Comparison of ENCODE assay signal across 13 cellular contexts in genomic region chr14:22320353-22320733, GRCh38.
DNase-seq lines count a peak whose midpoint lies in the region; ATAC-seq, FAIRE-seq and TF ChIP-seq lines count a peak whose summit lies in the region.
"Had no signal": no experiment of that assay in that cellular context is flagged by ENCODE, and none has a peak within 500 bp of the region (broad histone marks: within the 10 kb centered on the region; RNA-seq: fewer than 3 reads in every experiment).

No MANE protein-coding gene starts in this region.

- ATAC-seq in A549, result peak; percentile 71; a peak in 5 of 6 replicates
- no peak for ATAC-seq in CD8-positive, alpha-beta T cell
- no peak for ATAC-seq in effector memory CD8-positive, alpha-beta T cell (replicated peaks)

- CTCF ChIA-PET in A549 (lab: Yijun Ruan, JAX), result interaction anchor here (0.6 to 8.9 kb wide), 33 partner anchors 11 to 1069 kb away, joined by 3 to 138 read pairs (median 6); no protein-coding TSS in a partner anchor
- CTCF ChIA-PET in CD8-positive, alpha-beta T cell (lab: Charles Lee), result no interaction called here

- H3K4me3 ChIP-seq in A549, result no peak overlapping the region
- no peak overlapping the region for H3K4me3 ChIP-seq in CD8-positive, alpha-beta T cell (ENCODE audit: low read depth, low read length)
- H3K4me3 ChIP-seq: PC-9, suprapubic skin had no signal

- TF ChIP-seq RAD21 in A549 (conservative IDR thresholded peaks at IDR 0.05 in 1 of 2, IDR thresholded peaks at IDR 0.05 in 1 of 2), result peak in 1 of 2 experiments; percentile 53; a peak in 2 of 5 replicates

- no peaks in the 10 kb centered on the region for H3K4me1 Mint-ChIP-seq in CD8-positive, alpha-beta T cell (ENCODE audit: low read depth)
- no peaks in the 10 kb centered on the region for H3K4me1 Mint-ChIP-seq in effector memory CD8-positive, alpha-beta T cell (ENCODE audit: low read depth in 2 of 2)
- H3K4me1 Mint-ChIP-seq: activated B cell treated with CpG ODN at 0.5 μM for 24 hours had no signal

- H3K27me3 ChIP-seq in CD8-positive, alpha-beta T cell (ENCODE audit: insufficient read depth, low read length), result no peaks in the 10 kb centered on the region
- H3K27me3 ChIP-seq: suprapubic skin had no signal

- H3K9me3 ChIP-seq in A549, result no peaks in the 10 kb centered on the region
- no peaks in the 10 kb centered on the region for H3K9me3 ChIP-seq in CD8-positive, alpha-beta T cell (ENCODE audit: low read length)
- H3K9me3 ChIP-seq: suprapubic skin had no signal

- POLR2A ChIA-PET in A549 (lab: Yijun Ruan, JAX), result no interaction called here
- POLR2A ChIA-PET in CD8-positive, alpha-beta T cell (lab: Charles Lee), result no interaction called here

- TF ChIP-seq CTCF in A549 (IDR thresholded peaks at IDR 0.05), result no peak
- no peak for TF ChIP-seq CTCF in CD8-positive, alpha-beta T cell (IDR thresholded peaks at IDR 0.05)

- H3K4me3 Mint-ChIP-seq in CD8-positive, alpha-beta T cell, result peak overlapping the region; percentile 67
- H3K4me3 Mint-ChIP-seq in effector memory CD8-positive, alpha-beta T cell, result peak overlapping the region; percentile 45 to 61
- H3K4me3 Mint-ChIP-seq: activated B cell treated with CpG ODN at 0.5 μM for 24 hours; dendritic cell treated with granulocyte-macrophage colony-stimulating factor and Interleukin-4, amounts not matched to agents 40 ng/mL and 50 ng/mL, for 4 days had no signal

- H3K4me1 ChIP-seq in A549, result no peaks in the 10 kb centered on the region; the same call in 2 of the 3 replicates
- no peaks in the 10 kb centered on the region for H3K4me1 ChIP-seq in CD8-positive, alpha-beta T cell (ENCODE audit: insufficient read depth, low read length)

- no peak for TF ChIP-seq EP300 in A549 (IDR thresholded peaks at IDR 0.05)

- H3K4me2 ChIP-seq in A549, result no peak overlapping the region
- H3K4me2 ChIP-seq: PC-9 had no signal

- H3K27ac Mint-ChIP-seq in CD8-positive, alpha-beta T cell, result peak overlapping the region; percentile 76
- no peak overlapping the region for H3K27ac Mint-ChIP-seq in effector memory CD8-positive, alpha-beta T cell
- H3K27ac Mint-ChIP-seq: activated B cell treated with CpG ODN at 0.5 μM for 24 hours; dendritic cell treated with granulocyte-macrophage colony-stimulating factor and Interleukin-4, amounts not matched to agents 40 ng/mL and 50 ng/mL, for 4 days had no signal

- no peaks in the 10 kb centered on the region for H3K36me3 ChIP-seq in CD8-positive, alpha-beta T cell (ENCODE audit: insufficient read depth, low read length)
- H3K36me3 ChIP-seq: suprapubic skin had no signal

- H3K36me3 Mint-ChIP-seq in CD8-positive, alpha-beta T cell, result no peaks in the 10 kb centered on the region
- no peaks in the 10 kb centered on the region for H3K36me3 Mint-ChIP-seq in effector memory CD8-positive, alpha-beta T cell (ENCODE audit: insufficient read depth)

- DNase-seq in A549 (ENCODE audit: low read depth in 1 of 2, low spot score in 1 of 2) (no peak), SW480 (ENCODE audit: low spot score) (peak; percentile 28), COLO668 (lab: John Stamatoyannopoulos, UW; ENCODE audit: unreplicated experiment) (no peak), NCI-H1930 (lab: John Stamatoyannopoulos, UW) (no peak), DMS 273 (lab: John Stamatoyannopoulos, UW; ENCODE audit: unreplicated experiment) (no peak)
- no peak for DNase-seq in CD8-positive, alpha-beta T cell
- DNase-seq in effector memory CD8-positive, alpha-beta T cell, result no peak
- DNase-seq: activated B cell treated with CpG ODN at 0.5 μM for 24 hours; NCI-H187 treated with DMSO at 0.1 percent for 48 hours; stimulated activated CD4-positive, alpha-beta T cell treated with anti-CD3 and anti-CD28 coated beads, Interleukin-1b, Interleukin-23, amount 100 ng/mL, for 48 hours had no signal

- H3K9me3 Mint-ChIP-seq in CD8-positive, alpha-beta T cell, result no peaks in the 10 kb centered on the region
- no peaks in the 10 kb centered on the region for H3K9me3 Mint-ChIP-seq in effector memory CD8-positive, alpha-beta T cell
- H3K9me3 Mint-ChIP-seq: activated B cell treated with CpG ODN at 0.5 μM for 24 hours; dendritic cell treated with granulocyte-macrophage colony-stimulating factor and Interleukin-4, amounts not matched to agents 40 ng/mL and 50 ng/mL, for 4 days had no signal

- no peaks in the 10 kb centered on the region for H3K27me3 Mint-ChIP-seq in CD8-positive, alpha-beta T cell (ENCODE audit: low read depth)
- H3K27me3 Mint-ChIP-seq in effector memory CD8-positive, alpha-beta T cell, result no peaks in the 10 kb centered on the region

- intact Hi-C loops in CD8-positive, alpha-beta T cell (cut with DNase I, micrococcal nuclease), result loop anchor here (1.0 to 10.0 kb wide), 3 partner anchors 54 to 172 kb away; no protein-coding TSS in a partner anchor

- FAIRE-seq in A549 (lab: Jason Lieb, UNC), result no peak

- WGBS in A549 (ENCODE audit: missing lambda C conversion rate), result 31% methylated on average over 4 of the region's 4 CpGs

- H3K27ac ChIP-seq in A549, result no peak overlapping the region
- H3K27ac ChIP-seq in CD8-positive, alpha-beta T cell (ENCODE audit: low read depth, low read length), result no peak overlapping the region
- H3K27ac ChIP-seq: PC-9, suprapubic skin had no signal

- TF ChIP-seq POLR2A in A549 (IDR thresholded peaks at IDR 0.05; ENCODE audit: low read length), result no peak

TF ChIP-seq in A549, 52 proteins besides CTCF, POLR2A, EP300 and RAD21:
- TF ChIP-seq TFCP2L1 (CRISPR knock-in tag; IDR thresholded peaks at IDR 0.05) (no peak), RCOR1 (IDR thresholded peaks at IDR 0.05; ENCODE audit: low read depth, low read length) (no peak), HDAC2 (IDR thresholded peaks at IDR 0.05) (no peak), CEBPB (IDR thresholded peaks at IDR 0.05) (no peak), HOXA7 (CRISPR knock-in tag; IDR thresholded peaks at IDR 0.05) (no peak), KDM5A (IDR thresholded peaks at IDR 0.05) (no peak), CBX8 (IDR thresholded peaks at IDR 0.05) (no peak)
TF ChIP-seq in A549: peak in this region for 0.

Comparison
In these comparisons a context has a peak if more than half of its experiments do, and no peak if none do; other contexts are left out.
1. ATAC-seq: peak in A549 (2 of 2); none in CD8-positive, alpha-beta T cell (single experiment) and effector memory CD8-positive, alpha-beta T cell (single experiment).